Comparison of ENCODE assay signal across 16 cellular contexts in genomic region chr7:149839933-149840332, GRCh38. TPM values are rescaled to one million over a fixed set of nuclear protein-coding genes. Genes with fewer than 3 reads are reported as not detected.
DNase-seq lines count a peak whose midpoint lies in the region; ATAC-seq, FAIRE-seq and TF ChIP-seq lines count a peak whose summit lies in the region.
"Had no signal": no experiment of that assay in that cellular context is flagged by ENCODE, and none has a peak within 500 bp of the region (broad histone marks: within the 10 kb centered on the region; RNA-seq: fewer than 3 reads in every experiment).

No MANE protein-coding gene starts in this region.

- POLR2A ChIA-PET in activated CD4-positive, alpha-beta T cell treated with anti-CD3 and anti-CD28 coated beads for 36 hours (lab: Charles Lee), result no interaction called here
- POLR2A ChIA-PET in HCT116 (lab: Charles Lee) (interaction anchor here (1.6 kb wide), 1 partner anchor 15 kb away, joined by 3 read pairs; no protein-coding TSS in a partner anchor), K562 (lab: Yijun Ruan, JAX) (interaction anchor here (1.4 to 3.2 kb wide), 2 partner anchors 10 to 45 kb away, joined by 3 to 29 read pairs; no protein-coding TSS in a partner anchor)

- H3K9me3 Mint-ChIP-seq in activated CD4-positive, alpha-beta T cell treated with anti-CD3 and anti-CD28 coated beads for 36 hours (ENCODE audit: low read depth), result no peaks in the 10 kb centered on the region

- H3K27ac Mint-ChIP-seq in activated CD4-positive, alpha-beta T cell treated with anti-CD3 and anti-CD28 coated beads for 36 hours, result peak overlapping the region; percentile 27

- H3K4me2 ChIP-seq in HCT116 (ENCODE audit: low read length), result peak overlapping the region; percentile 92
- no peak overlapping the region for H3K4me2 ChIP-seq in K562 (ENCODE audit: insufficient read depth, low read length)
- H3K4me2 ChIP-seq in neural cell (ENCODE audit: low read length), result no peak overlapping the region

- TF ChIP-seq EP300 in K562 (IDR thresholded peaks at IDR 0.05; ENCODE audit: low read length) (no peak), neural cell (conservative IDR thresholded peaks at IDR 0.05; ENCODE audit: poor library complexity, severe bottlenecking) (no peak)

- no peak overlapping the region for H3K27ac ChIP-seq in HCT116 (ENCODE audit: low read depth, low read length)
- H3K27ac ChIP-seq in K562 (ENCODE audit: extremely low read depth, low read depth, low read length), result no peak overlapping the region
- no peak overlapping the region for H3K27ac ChIP-seq in neural cell (ENCODE audit: low read length)

- intact Hi-C loops in activated CD4-positive, alpha-beta T cell treated with anti-CD3 and anti-CD28 coated beads for 36 hours (cut with DNase I, micrococcal nuclease), result loop anchor here (2.0 to 5.0 kb wide), 6 partner anchors 31 to 1387 kb away; partner anchors contain the start of genes ABCF2 (in 1 of the 2), SLC4A2 (in 1 of the 2) and ZNF746 (in 1 of the 2)
- intact Hi-C loops in HCT116 (cut with micrococcal nuclease) (loop anchor here (2.0 kb wide), 1 partner anchor 33 kb away; the partner anchor contains the start of gene ATP6V0E2), K562 (cut with micrococcal nuclease) (no loop called here)

- BruUV-seq in HCT116 (replicated peaks; lab: Mats Ljungman, UMichigan), result no TSS peak
- BruUV-seq in K562 (replicated peaks; lab: Mats Ljungman, UMichigan), result no TSS peak

- no peak overlapping the region for H3K9ac ChIP-seq in HCT116 (ENCODE audit: low read length)
- H3K9ac ChIP-seq in K562 (ENCODE audit: insufficient read depth in 1 of 2, low read depth in 2 of 2, low read length in 2 of 2), result no peak overlapping the region
- H3K9ac ChIP-seq in neural cell (ENCODE audit: low read length), result no peak overlapping the region

- H2AFZ ChIP-seq in HCT116 (ENCODE audit: low read depth, low read length, poor library complexity, severe bottlenecking) (no peak overlapping the region), K562 (ENCODE audit: low read depth, low read length) (no peak overlapping the region), neural cell (ENCODE audit: low read depth, low read length) (no peak overlapping the region)

- no peaks in the 10 kb centered on the region for H3K36me3 ChIP-seq in HCT116 (ENCODE audit: control insufficient read depth in 1 of 2, insufficient read depth in 2 of 2, low read length in 2 of 2)
- H3K36me3 ChIP-seq in K562 (ENCODE audit: control insufficient read depth, insufficient read depth, low read length), result no peaks in the 10 kb centered on the region
- H3K36me3 ChIP-seq in neural cell (ENCODE audit: insufficient read depth, low read length), result no peaks in the 10 kb centered on the region
- H3K36me3 ChIP-seq: transverse colon had no signal

- FAIRE-seq in K562 (lab: Jason Lieb, UNC), result no peak
- FAIRE-seq: HepG2 had no signal

- 91% methylated on average over 5 of the region's 5 CpGs for WGBS in K562 (ENCODE audit: insufficient coverage, low coverage, missing lambda C conversion rate)

- no peaks in the 10 kb centered on the region for H3K9me1 ChIP-seq in K562 (ENCODE audit: control insufficient read depth, insufficient read depth, low read length)

- peaks cover 2% of the 10 kb centered on the region for H3K36me3 Mint-ChIP-seq in activated CD4-positive, alpha-beta T cell treated with anti-CD3 and anti-CD28 coated beads for 36 hours (ENCODE audit: low read depth)

- TF ChIP-seq RAD21 in HCT116 (IDR thresholded peaks at IDR 0.05; ENCODE audit: low read depth) (no peak), K562 (CRISPR knock-in tag; conservative IDR thresholded peaks at IDR 0.05 in 1 of 2, IDR thresholded peaks at IDR 0.05 in 1 of 2) (no peak), neural cell (conservative IDR thresholded peaks at IDR 0.05) (no peak)

- H4K20me1 ChIP-seq in HCT116 (ENCODE audit: insufficient read depth), result no peaks in the 10 kb centered on the region
- H4K20me1 ChIP-seq in K562 (replicated peaks; ENCODE audit: control insufficient read depth, insufficient read depth, low read length), result peaks cover 5% of the 10 kb centered on the region; the same call in 1 of the 2 replicates
- no peaks in the 10 kb centered on the region for H4K20me1 ChIP-seq in neural cell (ENCODE audit: insufficient read depth)

- no peak overlapping the region for H3K4me3 ChIP-seq in HCT116 (replicated peaks in 1 of 2; ENCODE audit: low read depth in 1 of 2, low read length in 2 of 2)
- H3K4me3 ChIP-seq in K562, result no peak overlapping the region
- H3K4me3 ChIP-seq in neural cell (ENCODE audit: low read length), result peak overlapping the region; percentile 97

- in situ Hi-C loops in K562 (cut with MboI), result no loop called here

- H3K9me2 ChIP-seq in HCT116 (ENCODE audit: insufficient read depth) (no peaks in the 10 kb centered on the region), neural cell (ENCODE audit: insufficient read depth, low read length) (no peaks in the 10 kb centered on the region)

- H3K27me3 ChIP-seq in HCT116 (ENCODE audit: insufficient read depth, low read length) (no peaks in the 10 kb centered on the region), K562 (ENCODE audit: control insufficient read depth in 2 of 2, insufficient read depth in 2 of 2, low read length in 2 of 2) (peaks cover 27 to 32% of the 10 kb centered on the region in 2 experiments), neural cell (ENCODE audit: insufficient read depth, low read depth, low read length) (no peaks in the 10 kb centered on the region)

- no peak for DNase-seq in activated CD4-positive, alpha-beta T cell treated with anti-CD3 and anti-CD28 coated beads for 36 hours
- no peak for DNase-seq in activated CD4-positive, alpha-beta T cell treated with anti-CD3 and anti-CD28 coated beads for 4 hours
- no peak for DNase-seq in HCT116 (ENCODE audit: low read depth, low spot score)
- no peak for DNase-seq in K562 (ENCODE audit: extremely low read depth in 1 of 4, low spot score in 3 of 4)
- no peak for DNase-seq in COLO668 (lab: John Stamatoyannopoulos, UW; ENCODE audit: unreplicated experiment)
- DNase-seq in stimulated activated CD4-positive, alpha-beta T cell treated with anti-CD3 and anti-CD28 coated beads, Interleukin-15, amount 100 ng/mL, for 24 hours, result no peak
- DNase-seq: 8988T; activated CD4-positive, alpha-beta T cell treated with anti-CD3 and anti-CD28 coated beads, Interleukin-2, amount 50 U/mL, for 48 hours; head of caudate nucleus; SHP77 treated with DMSO at 0.1 percent for 48 hours; stimulated activated CD4-positive, alpha-beta T cell treated with anti-CD3 and anti-CD28 coated beads, Interleukin-1b, Interleukin-23, amount 100 ng/mL, for 48 hours; T1000; transverse colon had no signal

- H3K9me3 ChIP-seq in HCT116 (ENCODE audit: control insufficient read depth in 1 of 2, insufficient read depth in 1 of 2, low read depth in 1 of 2, low read length in 2 of 2), result no peaks in the 10 kb centered on the region
- no peaks in the 10 kb centered on the region for H3K9me3 ChIP-seq in K562 (replicated peaks; ENCODE audit: control insufficient read depth, insufficient read depth, low read depth, low read length)
- no peaks in the 10 kb centered on the region for H3K9me3 ChIP-seq in neural cell (ENCODE audit: low read length)
- H3K9me3 ChIP-seq: transverse colon had no signal

- no peak for TF ChIP-seq POLR2A in HCT116 (IDR thresholded peaks at IDR 0.05; ENCODE audit: borderline replicate concordance, extremely low read depth, insufficient read depth, insufficient read length)
- no peak for TF ChIP-seq POLR2A in K562 (conservative IDR thresholded peaks at IDR 0.05)

- ATAC-seq in activated CD4-positive, alpha-beta T cell treated with anti-CD3 and anti-CD28 coated beads for 36 hours, result no peak
- ATAC-seq in HCT116, result no peak
- ATAC-seq in K562, result no peak
- no peak for ATAC-seq in GM21381 (IDR thresholded peaks at IDR 0.05; ENCODE audit: unreplicated experiment)
- ATAC-seq: HepG2 had no signal

- H3K79me2 ChIP-seq in HCT116 (ENCODE audit: insufficient read depth, low read length), result peaks cover 9% of the 10 kb centered on the region; the same call in 1 of the 2 replicates
- peaks cover 7% of the 10 kb centered on the region; the same call in 1 of the 3 replicates for H3K79me2 ChIP-seq in K562 (ENCODE audit: control insufficient read depth, insufficient read depth, low read length)
- no peaks in the 10 kb centered on the region for H3K79me2 ChIP-seq in neural cell (replicated peaks; ENCODE audit: insufficient read depth, low read length)

- H3F3A ChIP-seq in neural cell (ENCODE audit: insufficient read depth, low read length, poor library complexity, severe bottlenecking), result no peaks in the 10 kb centered on the region

- CTCF ChIA-PET in activated CD4-positive, alpha-beta T cell treated with anti-CD3 and anti-CD28 coated beads for 36 hours (lab: Charles Lee), result interaction anchor here (0.6 to 2.3 kb wide), 10 partner anchors 8 to 202 kb away, joined by 3 to 16 read pairs (median 4); no protein-coding TSS in a partner anchor
- CTCF ChIA-PET in HCT116 (lab: Charles Lee), result interaction anchor here (0.6 to 1.0 kb wide), 2 partner anchors 177 to 635 kb away, joined by 3 read pairs; no protein-coding TSS in a partner anchor
- CTCF ChIA-PET in K562 (lab: Yijun Ruan, JAX; ENCODE audit: low intra/inter-chr PET ratio), result no interaction called here

- RAD21 ChIA-PET in HCT116 (lab: Charles Lee; ENCODE audit: low non-redundant PET in 1 of 2, low total read pairs in 2 of 2, uncharacterized antibody in 2 of 2, unreplicated experiment in 2 of 2), result no interaction called here

- peak overlapping the region; percentile 78 for H3K4me3 Mint-ChIP-seq in activated CD4-positive, alpha-beta T cell treated with anti-CD3 and anti-CD28 coated beads for 36 hours

- peaks cover 10 to 17% of the 10 kb centered on the region in 2 experiments; a peak in 3 of 4 replicates for H3K4me1 ChIP-seq in HCT116 (ENCODE audit: control insufficient read depth in 1 of 2, insufficient read depth in 2 of 2, low read length in 2 of 2)
- H3K4me1 ChIP-seq in K562 (replicated peaks in 1 of 2; ENCODE audit: control insufficient read depth in 2 of 2, insufficient read depth in 2 of 2, low read length in 2 of 2), result peaks cover 14 to 15% of the 10 kb centered on the region in 2 experiments; a peak in 4 of 5 replicates

- peaks cover 33% of the 10 kb centered on the region for H3K4me1 Mint-ChIP-seq in activated CD4-positive, alpha-beta T cell treated with anti-CD3 and anti-CD28 coated beads for 36 hours

- no peaks in the 10 kb centered on the region for H3K27me3 Mint-ChIP-seq in activated CD4-positive, alpha-beta T cell treated with anti-CD3 and anti-CD28 coated beads for 36 hours

- TF ChIP-seq CTCF in HCT116 (IDR thresholded peaks at IDR 0.05 in 2 of 3, conservative IDR thresholded peaks at IDR 0.05 in 1 of 3; ENCODE audit: borderline replicate concordance in 1 of 3, insufficient read depth in 1 of 3, low read depth in 2 of 3, low read length in 2 of 3) (no peak), K562 (IDR thresholded peaks at IDR 0.05 in 2 of 3, conservative IDR thresholded peaks at IDR 0.05 in 1 of 3; ENCODE audit: insufficient read depth in 2 of 3, low read depth in 1 of 3, low read length in 3 of 3) (no peak), neural cell (IDR thresholded peaks at IDR 0.05; ENCODE audit: poor library complexity, severe bottlenecking) (no peak)

RNA-seq across cellular contexts. Expression of gene ZNF862, which starts 1.8 kb away (rescaled TPM):
- total RNA-seq in activated CD4-positive, alpha-beta T cell treated with anti-CD3 and anti-CD28 coated beads for 36 hours, result 10 to 100 TPM; 17.6 to 18.3 TPM
- 8.5 TPM for total RNA-seq in HCT116 (2021; ENCODE audit: unreplicated experiment)
- polyA plus RNA-seq in HCT116 (2012), result 6.1 and 7.8 TPM in 2 replicates
- total RNA-seq in K562 (2011; cell fraction: chromatin; rRNA removed; ENCODE audit: low replicate concordance), result 9.2 and 11.5 TPM in 2 replicates
- total RNA-seq in K562 (2011; cell fraction: nucleolus; rRNA removed), result 5.3 and 7.7 TPM in 2 replicates
- total RNA-seq in K562 (2011; cell fraction: nucleoplasm; rRNA removed), result 6.3 and 11.7 TPM in 2 replicates
- total RNA-seq in K562 (2014; rRNA removed), result 1.8 and 3.1 TPM in 2 replicates
- 2.2 and 2.5 TPM in 2 replicates for total RNA-seq in K562 (2014; rRNA removed; fragmentation: Illumina TruSeq; extraction: Trizol)
- 3.4 and 3.9 TPM in 2 replicates for total RNA-seq in K562 (2015; rRNA removed; fragmentation: Illumina TruSeq; extraction: Trizol)
- 1.8 and 3.2 TPM in 2 replicates for total RNA-seq in K562 (2021)
- polyA plus RNA-seq in K562 (2011; rRNA removed), result 3.6 and 9.5 TPM in 2 replicates
- 1.7 and 5.3 TPM in 2 replicates for polyA plus RNA-seq in K562 (2011; cell fraction: cytosol; rRNA removed)
- polyA plus RNA-seq in K562 (2011; cell fraction: nucleus; rRNA removed), result 21.4 and 31.5 TPM in 2 replicates
- polyA plus RNA-seq in K562 (2012), result 1.7 and 8.3 TPM in 2 replicates
- polyA plus RNA-seq in K562 (2014; fragmentation: Illumina TruSeq; extraction: Trizol), result 1.8 TPM in 2 replicates
- 1 to 10 TPM; 1.1 to 1.5 TPM for polyA plus RNA-seq in K562 (2014; fragmentation: Nextera tagmentation; extraction: Ambion mirVana)
- 2.4 and 2.6 TPM in 2 replicates for polyA plus RNA-seq in K562 (2014; rRNA removed)
- polyA minus RNA-seq in K562 (2011; rRNA and poly(A)+ RNA removed), result 1.8 and 7.0 TPM in 2 replicates
- 2.5 and 2.8 TPM in 2 replicates for polyA minus RNA-seq in K562 (2011; cell fraction: cytosol; rRNA and poly(A)+ RNA removed)
- 8.2 and 30.1 TPM in 2 replicates for polyA minus RNA-seq in K562 (2011; cell fraction: nucleus; rRNA and poly(A)+ RNA removed)
- polyA plus RNA-seq in neural cell, result 16.8 and 19.0 TPM in 2 replicates
- 25.2 and 27.3 TPM in 2 replicates for polyA minus RNA-seq in neural cell

RNA-seq across cellular contexts. Expression of gene ATP6V0E2, which starts 33.8 kb away (rescaled TPM):
- total RNA-seq in activated CD4-positive, alpha-beta T cell treated with anti-CD3 and anti-CD28 coated beads for 36 hours, result 10 to 100 TPM; 33.9 to 41.3 TPM
- 25.5 TPM for total RNA-seq in HCT116 (2021; ENCODE audit: unreplicated experiment)
- 19.7 and 22.9 TPM in 2 replicates for polyA plus RNA-seq in HCT116 (2012)
- 4.1 and 8.3 TPM in 2 replicates for total RNA-seq in K562 (2011; cell fraction: chromatin; rRNA removed; ENCODE audit: low replicate concordance)
- total RNA-seq in K562 (2011; cell fraction: nucleolus; rRNA removed), result 11.3 and 12.5 TPM in 2 replicates
- total RNA-seq in K562 (2011; cell fraction: nucleoplasm; rRNA removed), result 10.7 and 14.9 TPM in 2 replicates
- 15.2 and 20.7 TPM in 2 replicates for total RNA-seq in K562 (2014; rRNA removed)
- total RNA-seq in K562 (2014; rRNA removed; fragmentation: Illumina TruSeq; extraction: Trizol), result 4.0 and 4.7 TPM in 2 replicates
- 11.8 and 13.3 TPM in 2 replicates for total RNA-seq in K562 (2015; rRNA removed; fragmentation: Illumina TruSeq; extraction: Trizol)
- total RNA-seq in K562 (2021), result 17.8 and 18.5 TPM in 2 replicates
- 7.1 and 16.0 TPM in 2 replicates for polyA plus RNA-seq in K562 (2011; rRNA removed)
- 33.4 and 58.2 TPM in 2 replicates for polyA plus RNA-seq in K562 (2011; cell fraction: cytosol; rRNA removed)
- 12.9 and 16.7 TPM in 2 replicates for polyA plus RNA-seq in K562 (2011; cell fraction: nucleus; rRNA removed)
- polyA plus RNA-seq in K562 (2012), result 19.5 and 22.0 TPM in 2 replicates
- 12.8 and 17.0 TPM in 2 replicates for polyA plus RNA-seq in K562 (2014; fragmentation: Illumina TruSeq; extraction: Trizol)
- polyA plus RNA-seq in K562 (2014; fragmentation: Nextera tagmentation; extraction: Ambion mirVana), result under 1 TPM; 0.55 to 0.63 TPM
- polyA plus RNA-seq in K562 (2014; rRNA removed), result 10.9 and 14.4 TPM in 2 replicates
- polyA minus RNA-seq in K562 (2011; rRNA and poly(A)+ RNA removed), result 4.0 and 5.8 TPM in 2 replicates
- 11.0 and 19.7 TPM in 2 replicates for polyA minus RNA-seq in K562 (2011; cell fraction: cytosol; rRNA and poly(A)+ RNA removed)
- 2.6 and 8.4 TPM in 2 replicates for polyA minus RNA-seq in K562 (2011; cell fraction: nucleus; rRNA and poly(A)+ RNA removed)
- 550 and 643 TPM in 2 replicates for polyA plus RNA-seq in neural cell
- polyA minus RNA-seq in neural cell, result 447 and 489 TPM in 2 replicates
